Comparison of ENCODE assay signal across 27 cellular contexts in genomic region chr16:85668676-85669424, GRCh38.
"Had no signal": no experiment of that assay in that cellular context is flagged by ENCODE, and none has a peak within 500 bp of the region (broad histone marks: within the 10 kb centered on the region; RNA-seq: fewer than 3 reads in every experiment).

No MANE protein-coding gene starts in this region.

- ATAC-seq: activated CD8-positive, alpha-beta memory T cell treated with anti-CD3 and anti-CD28 coated beads, Interleukin-2, amount 10 ng/mL, durations not matched to agents 7 days and 5 days; PC-3; T-cell had no signal

- H3K4me3 ChIP-seq: adrenal gland, breast epithelium, SK-N-MC had no signal

- H3K4me3 Mint-ChIP-seq: activated B cell treated with CpG ODN at 0.5 μM for 24 hours; activated CD4-positive, alpha-beta T cell treated with anti-CD3 and anti-CD28 coated beads, Interleukin-2, amount 10 ng/mL, durations not matched to agents 24 days and 14 days; activated CD8-positive, alpha-beta memory T cell treated with anti-CD3 and anti-CD28 coated beads, Interleukin-2, amount 10 ng/mL, durations not matched to agents 7 days and 5 days; activated naive CD4-positive, alpha-beta T cell treated with anti-CD3 and anti-CD28 coated beads for 36 hours; activated naive CD8-positive, alpha-beta T cell; activated T-cell treated with anti-CD3 and anti-CD28 coated beads, Interleukin-2, amount 50 U/mL, for 24 hours; activated T-helper 1 cell treated with anti-CD3 and anti-CD28 coated beads, Interleukin-12 subunit alpha, Interleukin-12 subunit beta, Interleukin-2, Interleukin-4 antibody, amounts not matched to agents 30 ng/mL and 10 ng/mL and 1 ng/mL, durations not matched to agents 14 hours and 24 hours and 36 hours; T-cell had no signal

- H3K27ac ChIP-seq: adrenal gland, breast epithelium, SK-N-MC had no signal

- H3K9me3 Mint-ChIP-seq: activated B cell treated with CpG ODN at 0.5 μM for 24 hours; activated CD4-positive, alpha-beta T cell treated with anti-CD3 and anti-CD28 coated beads, Interleukin-2, amount 10 ng/mL, durations not matched to agents 24 days and 14 days; activated naive CD4-positive, alpha-beta T cell treated with anti-CD3 and anti-CD28 coated beads for 36 hours; activated T-cell treated with anti-CD3 and anti-CD28 coated beads, Interleukin-2, amount 50 U/mL, for 24 hours; activated T-helper 1 cell treated with anti-CD3 and anti-CD28 coated beads, Interleukin-12 subunit alpha, Interleukin-12 subunit beta, Interleukin-2, Interleukin-4 antibody, amounts not matched to agents 30 ng/mL and 10 ng/mL and 1 ng/mL, durations not matched to agents 14 hours and 24 hours and 36 hours; T-cell had no signal

- FAIRE-seq: TTC549 had no signal

- H3K4me1 Mint-ChIP-seq: activated B cell treated with CpG ODN at 0.5 μM for 24 hours; activated CD8-positive, alpha-beta memory T cell treated with anti-CD3 and anti-CD28 coated beads, Interleukin-2, amount 10 ng/mL, durations not matched to agents 7 days and 5 days; T-cell had no signal

- DNase-seq: activated B cell treated with CpG ODN at 0.5 μM for 24 hours; activated CD4-positive, alpha-beta T cell treated with anti-CD3 and anti-CD28 coated beads for 1 hour; activated CD4-positive, alpha-beta T cell treated with anti-CD3 and anti-CD28 coated beads, Interleukin-2, amount 10 ng/mL, durations not matched to agents 24 days and 14 days; activated CD4-positive, alpha-beta T cell treated with anti-CD3 and anti-CD28 coated beads, Interleukin-2, amount 50 U/mL, for 48 hours; activated CD8-positive, alpha-beta memory T cell treated with anti-CD3 and anti-CD28 coated beads, Interleukin-2, amount 10 ng/mL, durations not matched to agents 7 days and 5 days; activated effector memory CD4-positive, alpha-beta T cell treated with Interleukin-2 at 50 U/mL for 16 hours; activated naive CD4-positive, alpha-beta T cell treated with anti-CD3 and anti-CD28 coated beads for 36 hours; activated T-cell treated with anti-CD3 and anti-CD28 coated beads, Interleukin-2, amount 50 U/mL, for 24 hours; adrenal gland; anterior cingulate cortex; caudate nucleus; Kasumi-1; NCI-H1105 treated with DMSO at 0.1 percent for 48 hours; NCI-H1436 treated with DMSO at 0.1 percent for 48 hours; NCI-H187; NCI-H2081; NCI-H446; NCI-H524; PC-3; T-cell; T-helper 2 cell; T1000 had no signal

- H3K4me1 ChIP-seq: breast epithelium had no signal

- H3K27me3 Mint-ChIP-seq: activated B cell treated with CpG ODN at 0.5 μM for 24 hours; activated CD4-positive, alpha-beta T cell treated with anti-CD3 and anti-CD28 coated beads, Interleukin-2, amount 10 ng/mL, durations not matched to agents 24 days and 14 days; activated CD8-positive, alpha-beta memory T cell treated with anti-CD3 and anti-CD28 coated beads, Interleukin-2, amount 10 ng/mL, durations not matched to agents 7 days and 5 days; activated naive CD8-positive, alpha-beta T cell; activated T-cell treated with anti-CD3 and anti-CD28 coated beads, Interleukin-2, amount 50 U/mL, for 24 hours; T-cell had no signal

- H3K27me3 ChIP-seq: adrenal gland, breast epithelium had no signal

- H3K36me3 Mint-ChIP-seq: activated naive CD8-positive, alpha-beta T cell had no signal

- H3K9me3 ChIP-seq: adrenal gland, breast epithelium had no signal

- H3K27ac Mint-ChIP-seq: activated CD4-positive, alpha-beta T cell treated with anti-CD3 and anti-CD28 coated beads, Interleukin-2, amount 10 ng/mL, durations not matched to agents 24 days and 14 days; activated CD8-positive, alpha-beta memory T cell treated with anti-CD3 and anti-CD28 coated beads, Interleukin-2, amount 10 ng/mL, durations not matched to agents 7 days and 5 days; activated naive CD4-positive, alpha-beta T cell treated with anti-CD3 and anti-CD28 coated beads for 36 hours; activated naive CD8-positive, alpha-beta T cell; activated T-helper 1 cell treated with anti-CD3 and anti-CD28 coated beads, Interleukin-12 subunit alpha, Interleukin-12 subunit beta, Interleukin-2, Interleukin-4 antibody, amounts not matched to agents 30 ng/mL and 10 ng/mL and 1 ng/mL, durations not matched to agents 14 hours and 24 hours and 36 hours; T-cell had no signal
